Comparison of ENCODE assay signal across 1 cellular context in the genomic region with DNA sequence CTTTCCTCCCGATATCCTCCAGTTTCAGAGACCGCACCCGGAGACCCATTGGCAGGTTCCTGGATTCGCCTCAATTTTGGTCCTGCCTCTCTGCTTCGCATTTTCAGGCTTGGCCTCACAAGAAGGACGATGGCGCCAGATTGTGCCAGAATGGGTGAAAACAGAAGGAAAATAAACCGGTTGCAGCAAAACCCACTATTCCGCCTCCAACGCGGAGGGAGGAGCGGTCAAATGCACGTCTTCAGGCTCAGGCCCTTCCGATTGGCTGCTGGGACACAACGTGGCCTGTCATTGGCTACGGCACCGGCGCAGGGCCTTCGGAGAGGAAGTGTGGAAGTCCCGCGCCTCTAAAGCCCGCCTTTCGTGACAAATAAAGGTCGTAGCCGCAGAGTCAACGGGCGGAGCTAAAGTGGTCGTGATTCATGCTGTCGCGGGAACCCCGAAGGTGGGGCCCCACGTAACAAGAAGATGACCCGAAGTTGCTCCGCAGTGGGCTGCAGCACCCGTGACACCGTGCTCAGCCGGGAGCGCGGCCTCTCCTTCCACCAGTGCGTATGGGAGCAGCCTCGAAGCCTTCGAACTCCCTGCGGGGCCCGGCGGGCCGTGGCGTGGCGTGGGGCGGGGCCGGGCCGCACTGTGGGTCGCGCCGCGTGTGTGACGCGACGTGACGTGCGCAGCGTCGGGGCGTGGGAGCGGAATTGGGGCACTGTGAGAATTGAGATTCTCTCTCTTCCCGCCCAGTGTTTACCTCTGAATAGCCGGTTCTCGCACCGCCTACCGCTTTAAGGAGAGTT.
TF ChIP-seq lines count a peak whose summit lies in the region.

A gene with protein sequence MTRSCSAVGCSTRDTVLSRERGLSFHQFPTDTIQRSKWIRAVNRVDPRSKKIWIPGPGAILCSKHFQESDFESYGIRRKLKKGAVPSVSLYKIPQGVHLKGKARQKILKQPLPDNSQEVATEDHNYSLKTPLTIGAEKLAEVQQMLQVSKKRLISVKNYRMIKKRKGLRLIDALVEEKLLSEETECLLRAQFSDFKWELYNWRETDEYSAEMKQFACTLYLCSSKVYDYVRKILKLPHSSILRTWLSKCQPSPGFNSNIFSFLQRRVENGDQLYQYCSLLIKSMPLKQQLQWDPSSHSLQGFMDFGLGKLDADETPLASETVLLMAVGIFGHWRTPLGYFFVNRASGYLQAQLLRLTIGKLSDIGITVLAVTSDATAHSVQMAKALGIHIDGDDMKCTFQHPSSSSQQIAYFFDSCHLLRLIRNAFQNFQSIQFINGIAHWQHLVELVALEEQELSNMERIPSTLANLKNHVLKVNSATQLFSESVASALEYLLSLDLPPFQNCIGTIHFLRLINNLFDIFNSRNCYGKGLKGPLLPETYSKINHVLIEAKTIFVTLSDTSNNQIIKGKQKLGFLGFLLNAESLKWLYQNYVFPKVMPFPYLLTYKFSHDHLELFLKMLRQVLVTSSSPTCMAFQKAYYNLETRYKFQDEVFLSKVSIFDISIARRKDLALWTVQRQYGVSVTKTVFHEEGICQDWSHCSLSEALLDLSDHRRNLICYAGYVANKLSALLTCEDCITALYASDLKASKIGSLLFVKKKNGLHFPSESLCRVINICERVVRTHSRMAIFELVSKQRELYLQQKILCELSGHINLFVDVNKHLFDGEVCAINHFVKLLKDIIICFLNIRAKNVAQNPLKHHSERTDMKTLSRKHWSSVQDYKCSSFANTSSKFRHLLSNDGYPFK (plus strand): TSS at position 401 of the 794 bp plus-strand sequence. CDS start 68 bp downstream, at position 469.

TF ChIP-seq in HepG2, 621 proteins besides CTCF, POLR2A, EP300 and RAD21 (continued from another document and continues in another):
- TF ChIP-seq ZNF142 (CRISPR knock-in tag; IDR thresholded peaks at IDR 0.05), result peak; percentile 64
- no peak for TF ChIP-seq ZNF329 (CRISPR knock-in tag; IDR thresholded peaks at IDR 0.05; ENCODE audit: low read depth)
- 0 out of 2 replicates have a peak, but pooled peaks have one; percentile 75 for TF ChIP-seq ZNF256 (CRISPR knock-in tag; conservative IDR thresholded peaks at IDR 0.05)
- TF ChIP-seq PHF20 (CRISPR knock-in tag; IDR thresholded peaks at IDR 0.05), result peak; percentile 72
- TF ChIP-seq NFIC (IDR thresholded peaks at IDR 0.05; ENCODE audit: low read length), result no peak
- TF ChIP-seq DR1 (CRISPR knock-in tag; IDR thresholded peaks at IDR 0.05), result peak; percentile 74; the same call in 1 of the 2 replicates
- no peak for TF ChIP-seq ZSCAN30 (CRISPR knock-in tag; IDR thresholded peaks at IDR 0.05)
- peak; percentile 66; the same call in 1 of the 2 replicates for TF ChIP-seq LBX2 (CRISPR knock-in tag; IDR thresholded peaks at IDR 0.05; ENCODE audit: borderline replicate concordance)
- TF ChIP-seq ZNF614 (CRISPR knock-in tag; IDR thresholded peaks at IDR 0.05; ENCODE audit: borderline replicate concordance), result peak; percentile 74; the same call in 1 of the 2 replicates
- TF ChIP-seq TEAD3 (CRISPR knock-in tag; optimal IDR thresholded peaks at IDR 0.05; ENCODE audit: borderline replicate concordance), result peak; percentile 4
- TF ChIP-seq PAF1 (CRISPR knock-in tag; IDR thresholded peaks at IDR 0.05), result no peak
- TF ChIP-seq HOXD1 (CRISPR knock-in tag; IDR thresholded peaks at IDR 0.05), result peak; percentile 19; the same call in 1 of the 2 replicates
- peak; percentile 65 for TF ChIP-seq RXRB (CRISPR knock-in tag; IDR thresholded peaks at IDR 0.05; ENCODE audit: borderline replicate concordance)
- TF ChIP-seq CREM (IDR thresholded peaks at IDR 0.05), result peak; percentile 80
- peak; percentile 3; the same call in 1 of the 2 replicates for TF ChIP-seq CREM (CRISPR knock-in tag; IDR thresholded peaks at IDR 0.05)
- no peak for TF ChIP-seq ADNP (CRISPR knock-in tag; IDR thresholded peaks at IDR 0.05)
- peak; percentile 25; the same call in 1 of the 2 replicates for TF ChIP-seq KLF11 (CRISPR knock-in tag; IDR thresholded peaks at IDR 0.05)
- TF ChIP-seq ARHGAP35 (CRISPR knock-in tag; IDR thresholded peaks at IDR 0.05; ENCODE audit: borderline replicate concordance), result peak; percentile 66; the same call in 1 of the 2 replicates
- no peak; the same call in 1 of the 2 replicates for TF ChIP-seq ZNF44 (CRISPR knock-in tag; IDR thresholded peaks at IDR 0.05)
- no peak for TF ChIP-seq RBAK (CRISPR knock-in tag; IDR thresholded peaks at IDR 0.05)
- TF ChIP-seq ZNF225 (CRISPR knock-in tag; IDR thresholded peaks at IDR 0.05), result peak; percentile 76; the same call in 1 of the 2 replicates
- TF ChIP-seq JARID2 (CRISPR knock-in tag; IDR thresholded peaks at IDR 0.05; ENCODE audit: insufficient replicate concordance), result no peak
- TF ChIP-seq PCBP2 (optimal IDR thresholded peaks at IDR 0.05; ENCODE audit: low read depth, low read length, poor library complexity, severe bottlenecking), result no peak
- peak; percentile 92 for TF ChIP-seq SPEN (CRISPR knock-in tag; IDR thresholded peaks at IDR 0.05; ENCODE audit: low read depth)
- TF ChIP-seq, protein P1, sequence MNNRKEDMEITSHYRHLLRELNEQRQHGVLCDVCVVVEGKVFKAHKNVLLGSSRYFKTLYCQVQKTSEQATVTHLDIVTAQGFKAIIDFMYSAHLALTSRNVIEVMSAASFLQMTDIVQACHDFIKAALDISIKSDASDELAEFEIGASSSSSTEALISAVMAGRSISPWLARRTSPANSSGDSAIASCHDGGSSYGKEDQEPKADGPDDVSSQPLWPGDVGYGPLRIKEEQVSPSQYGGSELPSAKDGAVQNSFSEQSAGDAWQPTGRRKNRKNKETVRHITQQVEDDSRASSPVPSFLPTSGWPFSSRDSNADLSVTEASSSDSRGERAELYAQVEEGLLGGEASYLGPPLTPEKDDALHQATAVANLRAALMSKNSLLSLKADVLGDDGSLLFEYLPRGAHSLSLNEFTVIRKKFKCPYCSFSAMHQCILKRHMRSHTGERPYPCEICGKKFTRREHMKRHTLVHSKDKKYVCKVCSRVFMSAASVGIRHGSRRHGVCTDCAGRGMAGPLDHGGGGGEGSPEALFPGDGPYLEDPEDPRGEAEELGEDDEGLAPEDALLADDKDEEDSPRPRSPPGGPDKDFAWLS (CRISPR knock-in tag; IDR thresholded peaks at IDR 0.05; ENCODE audit: borderline replicate concordance), result no peak
- peak; percentile 97 for TF ChIP-seq ZNF451 (CRISPR knock-in tag; IDR thresholded peaks at IDR 0.05)
- no peak for TF ChIP-seq TP53 (CRISPR knock-in tag; conservative IDR thresholded peaks at IDR 0.05)
- TF ChIP-seq MAFK (conservative IDR thresholded peaks at IDR 0.05 in 1 of 2, IDR thresholded peaks at IDR 0.05 in 1 of 2; ENCODE audit: low read length in 2 of 2), result no peak
- TF ChIP-seq NFYC (CRISPR knock-in tag; IDR thresholded peaks at IDR 0.05), result peak; percentile 97
- TF ChIP-seq ISX (CRISPR knock-in tag; conservative IDR thresholded peaks at IDR 0.05), result no peak
- TF ChIP-seq FOXA1 (IDR thresholded peaks at IDR 0.05), result no peak
- TF ChIP-seq FOXA1 (CRISPR knock-in tag; IDR thresholded peaks at IDR 0.05), result no peak
- peak; percentile 70; the same call in 1 of the 2 replicates for TF ChIP-seq HOXA9 (CRISPR knock-in tag; IDR thresholded peaks at IDR 0.05; ENCODE audit: borderline replicate concordance)
- TF ChIP-seq MYNN (CRISPR knock-in tag; IDR thresholded peaks at IDR 0.05; ENCODE audit: low read depth), result peak; percentile 40; the same call in 1 of the 2 replicates
- TF ChIP-seq, protein P2, sequence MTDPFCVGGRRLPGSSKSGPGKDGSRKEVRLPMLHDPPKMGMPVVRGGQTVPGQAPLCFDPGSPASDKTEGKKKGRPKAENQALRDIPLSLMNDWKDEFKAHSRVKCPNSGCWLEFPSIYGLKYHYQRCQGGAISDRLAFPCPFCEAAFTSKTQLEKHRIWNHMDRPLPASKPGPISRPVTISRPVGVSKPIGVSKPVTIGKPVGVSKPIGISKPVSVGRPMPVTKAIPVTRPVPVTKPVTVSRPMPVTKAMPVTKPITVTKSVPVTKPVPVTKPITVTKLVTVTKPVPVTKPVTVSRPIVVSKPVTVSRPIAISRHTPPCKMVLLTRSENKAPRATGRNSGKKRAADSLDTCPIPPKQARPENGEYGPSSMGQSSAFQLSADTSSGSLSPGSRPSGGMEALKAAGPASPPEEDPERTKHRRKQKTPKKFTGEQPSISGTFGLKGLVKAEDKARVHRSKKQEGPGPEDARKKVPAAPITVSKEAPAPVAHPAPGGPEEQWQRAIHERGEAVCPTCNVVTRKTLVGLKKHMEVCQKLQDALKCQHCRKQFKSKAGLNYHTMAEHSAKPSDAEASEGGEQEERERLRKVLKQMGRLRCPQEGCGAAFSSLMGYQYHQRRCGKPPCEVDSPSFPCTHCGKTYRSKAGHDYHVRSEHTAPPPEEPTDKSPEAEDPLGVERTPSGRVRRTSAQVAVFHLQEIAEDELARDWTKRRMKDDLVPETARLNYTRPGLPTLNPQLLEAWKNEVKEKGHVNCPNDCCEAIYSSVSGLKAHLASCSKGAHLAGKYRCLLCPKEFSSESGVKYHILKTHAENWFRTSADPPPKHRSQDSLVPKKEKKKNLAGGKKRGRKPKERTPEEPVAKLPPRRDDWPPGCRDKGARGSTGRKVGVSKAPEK (CRISPR knock-in tag; IDR thresholded peaks at IDR 0.05; ENCODE audit: borderline replicate concordance), result no peak
- TF ChIP-seq ZNF264 (CRISPR knock-in tag; IDR thresholded peaks at IDR 0.05), result no peak; the same call in none of the 2 replicates
- TF ChIP-seq NCOA1 (CRISPR knock-in tag; IDR thresholded peaks at IDR 0.05), result no peak
- no peak; the same call in 1 of the 2 replicates for TF ChIP-seq ZBTB7B (CRISPR knock-in tag; IDR thresholded peaks at IDR 0.05)
- TF ChIP-seq KMT2A (CRISPR knock-in tag; IDR thresholded peaks at IDR 0.05), result peak; percentile 79
- TF ChIP-seq YEATS2 (CRISPR knock-in tag; IDR thresholded peaks at IDR 0.05; ENCODE audit: borderline replicate concordance), result peak; percentile 96
- TF ChIP-seq TERF1 (CRISPR knock-in tag; IDR thresholded peaks at IDR 0.05), result no peak
- no peak; the same call in 1 of the 2 replicates for TF ChIP-seq MIER3 (CRISPR knock-in tag; IDR thresholded peaks at IDR 0.05; ENCODE audit: borderline replicate concordance)
- TF ChIP-seq ZNF350 (CRISPR knock-in tag; IDR thresholded peaks at IDR 0.05; ENCODE audit: borderline replicate concordance, low read depth), result peak; percentile 60; the same call in 1 of the 2 replicates
- TF ChIP-seq SMARCC2 (IDR thresholded peaks at IDR 0.05), result no peak
- TF ChIP-seq, protein P3, sequence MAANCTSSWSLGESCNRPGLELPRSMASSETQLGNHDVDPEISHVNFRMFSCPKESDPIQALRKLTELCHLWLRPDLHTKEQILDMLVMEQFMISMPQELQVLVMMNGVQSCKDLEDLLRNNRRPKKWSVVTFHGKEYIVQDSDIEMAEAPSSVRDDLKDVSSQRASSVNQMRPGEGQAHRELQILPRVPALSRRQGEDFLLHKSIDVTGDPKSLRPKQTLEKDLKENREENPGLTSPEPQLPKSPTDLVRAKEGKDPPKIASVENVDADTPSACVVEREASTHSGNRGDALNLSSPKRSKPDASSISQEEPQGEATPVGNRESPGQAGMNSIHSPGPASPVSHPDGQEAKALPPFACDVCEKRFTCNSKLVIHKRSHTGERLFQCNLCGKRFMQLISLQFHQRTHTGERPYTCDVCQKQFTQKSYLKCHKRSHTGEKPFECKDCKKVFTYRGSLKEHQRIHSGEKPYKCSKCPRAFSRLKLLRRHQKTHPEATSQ (CRISPR knock-in tag; IDR thresholded peaks at IDR 0.05; ENCODE audit: borderline replicate concordance), result peak; percentile 87; the same call in 1 of the 2 replicates
- peak; percentile 58; the same call in 1 of the 2 replicates for TF ChIP-seq KAT8 (CRISPR knock-in tag; IDR thresholded peaks at IDR 0.05)
- no peak for TF ChIP-seq ZNF34 (CRISPR knock-in tag; IDR thresholded peaks at IDR 0.05; ENCODE audit: borderline replicate concordance)
- TF ChIP-seq ZNF251 (CRISPR knock-in tag; IDR thresholded peaks at IDR 0.05), result no peak
